ENCODE assay signal across 8 cellular contexts in genomic region chr1:45584351-45585109, GRCh38. TPM values are rescaled to one million over a fixed set of nuclear protein-coding genes. Genes with fewer than 3 reads are reported as not detected.
DNase-seq lines count a peak whose midpoint lies in the region; ATAC-seq, FAIRE-seq and TF ChIP-seq lines count a peak whose summit lies in the region.

No MANE protein-coding gene starts in this region.

- H4K8ac ChIP-seq in mesenchymal stem cell (ENCODE audit: low read length), result peak overlapping the region; percentile 87

- H3K27me3 ChIP-seq in BE2C, result no peaks in the 10 kb centered on the region
- no peaks in the 10 kb centered on the region for H3K27me3 ChIP-seq in mesenchymal stem cell (ENCODE audit: control insufficient read depth in 1 of 2, insufficient read depth in 1 of 2, low read length in 2 of 2)

- no peak overlapping the region for H2BK12ac ChIP-seq in mesenchymal stem cell (ENCODE audit: low read length in 2 of 2)

- TF ChIP-seq CTCF in BE2C (IDR thresholded peaks at IDR 0.05; ENCODE audit: low read depth, low read length), result no peak

- H3K14ac ChIP-seq in mesenchymal stem cell (ENCODE audit: low read length in 2 of 2), result peak overlapping the region in 1 of 2 experiments; percentile 86

- H2AK5ac ChIP-seq in mesenchymal stem cell (ENCODE audit: low read length, severe bottlenecking), result no peak overlapping the region

- H3K27ac ChIP-seq in mesenchymal stem cell (ENCODE audit: low read length, poor library complexity, severe bottlenecking), result peak overlapping the region; percentile 86

- no peak overlapping the region for H2BK120ac ChIP-seq in mesenchymal stem cell (ENCODE audit: low read depth, low read length)

- no peaks in the 10 kb centered on the region for H3K36me3 ChIP-seq in BE2C
- no peaks in the 10 kb centered on the region for H3K36me3 ChIP-seq in mesenchymal stem cell (ENCODE audit: control insufficient read depth in 1 of 2, insufficient read depth in 2 of 2, low read depth in 1 of 2, low read length in 2 of 2)

- DNase-seq in BE2C (peak; percentile 86), HTR-8/SVneo (ENCODE audit: insufficient read length, low spot score) (peak; percentile 81), mesenchymal stem cell (peak; percentile 92)
- peak; percentile 84 for DNase-seq in NK-92 treated with Interleukin-12 subunit alpha and Interleukin-12 subunit beta, amount 100 ng/mL, for 24 hours (lab: John Stamatoyannopoulos, UW)
- peak; percentile 70 for DNase-seq in activated CD8-positive, alpha-beta memory T cell treated with anti-CD3 and anti-CD28 coated beads for 4 hours (ENCODE audit: low read depth in 2 of 2)
- peak; percentile 81 to 85 (median 82) for DNase-seq in effector memory CD8-positive, alpha-beta T cell
- DNase-seq in stimulated activated CD8-positive, alpha-beta memory T cell treated with anti-CD3 and anti-CD28 coated beads, Interleukin-12 subunit alpha, Interleukin-12 subunit beta, amount 100 ng/mL, for 1 hour (ENCODE audit: low read depth), result peak; percentile 75

- H2BK15ac ChIP-seq in mesenchymal stem cell (ENCODE audit: low read depth, poor library complexity, severe bottlenecking), result no peak overlapping the region

- no peak overlapping the region for H2BK5ac ChIP-seq in mesenchymal stem cell (ENCODE audit: low read depth, low read length, poor library complexity, severe bottlenecking)

- peak overlapping the region; percentile 76 to 96 for H3K18ac ChIP-seq in mesenchymal stem cell (ENCODE audit: low read depth in 1 of 2, low read length in 2 of 2)

- H3K4me1 ChIP-seq in BE2C (no peaks in the 10 kb centered on the region), mesenchymal stem cell (ENCODE audit: control insufficient read depth, insufficient read depth, low read depth, low read length) (peaks cover 9% of the 10 kb centered on the region)

- no peak overlapping the region for H3K23ac ChIP-seq in mesenchymal stem cell (ENCODE audit: low read length in 2 of 2)

- WGBS in mesenchymal stem cell, result under 1% methylated on average over 39 of the region's 59 CpGs

- no peaks in the 10 kb centered on the region for H3K79me1 ChIP-seq in mesenchymal stem cell (replicated peaks; ENCODE audit: low read length, poor library complexity, severe bottlenecking)

- H3K4ac ChIP-seq in mesenchymal stem cell (ENCODE audit: low read depth in 1 of 2, low read length in 2 of 2), result no peak overlapping the region

- H3K4me3 ChIP-seq in BE2C (ENCODE audit: low read depth, low read length), result peak overlapping the region; percentile 95
- H3K4me3 ChIP-seq in mesenchymal stem cell (ENCODE audit: insufficient read depth in 1 of 2, low read depth in 1 of 2, low read length in 2 of 2), result peak overlapping the region; percentile 98 to 99

- no peak for FAIRE-seq in HTR-8/SVneo (lab: Jason Lieb, UNC)

- peaks cover 27 to 36% of the 10 kb centered on the region in 2 donors for H3K4me1 Mint-ChIP-seq in effector memory CD8-positive, alpha-beta T cell (ENCODE audit: low read depth in 2 of 2)

- H3K27ac Mint-ChIP-seq in effector memory CD8-positive, alpha-beta T cell, result peak overlapping the region; percentile 98

- H2AFZ ChIP-seq in mesenchymal stem cell (ENCODE audit: low read depth, low read length), result peak overlapping the region; percentile 98

- H3K27me3 Mint-ChIP-seq in effector memory CD8-positive, alpha-beta T cell, result no peaks in the 10 kb centered on the region

- peak overlapping the region; percentile 98 for H3K9ac ChIP-seq in mesenchymal stem cell (ENCODE audit: low read length)

- H3K36me3 Mint-ChIP-seq in effector memory CD8-positive, alpha-beta T cell (ENCODE audit: insufficient read depth), result peaks cover 48% of the 10 kb centered on the region

- peak; percentile 25 for ATAC-seq in GM19452 (IDR thresholded peaks at IDR 0.05; ENCODE audit: unreplicated experiment)
- ATAC-seq in effector memory CD8-positive, alpha-beta T cell (replicated peaks), result peak; percentile 63

- H3K4me2 ChIP-seq in mesenchymal stem cell (ENCODE audit: low read length, poor library complexity, severe bottlenecking), result peak overlapping the region; percentile 88

- H4K91ac ChIP-seq in mesenchymal stem cell (ENCODE audit: low read length), result no peak overlapping the region

- no peaks in the 10 kb centered on the region for H3K9me3 Mint-ChIP-seq in effector memory CD8-positive, alpha-beta T cell

- H3K9me3 ChIP-seq in BE2C (no peaks in the 10 kb centered on the region), mesenchymal stem cell (ENCODE audit: control insufficient read depth, low read length) (no peaks in the 10 kb centered on the region)

- peak overlapping the region; percentile 100 for H3K4me3 Mint-ChIP-seq in effector memory CD8-positive, alpha-beta T cell

RNA-seq across cellular contexts. Expression of gene NASP, which starts 0.7 kb away (rescaled TPM):
- polyA plus RNA-seq in BE2C (2012; ENCODE audit: insufficient read depth, insufficient read length, low read depth), result 36.6 TPM
- polyA plus RNA-seq in mesenchymal stem cell (2013, experiment 1 of 2), result 45.8 TPM
- polyA plus RNA-seq in mesenchymal stem cell (2013, experiment 2 of 2), result 43.1 TPM

RNA-seq across cellular contexts. Expression of gene AKR1A1, which starts 33.9 kb away (rescaled TPM):
- 183 TPM for polyA plus RNA-seq in BE2C (2012; ENCODE audit: insufficient read depth, insufficient read length, low read depth)
- polyA plus RNA-seq in mesenchymal stem cell (2013, experiment 1 of 2), result 163 TPM
- polyA plus RNA-seq in mesenchymal stem cell (2013, experiment 2 of 2), result 181 TPM

RNA-seq across cellular contexts. Expression of gene CCDC17, which starts 39.3 kb away (rescaled TPM):
- polyA plus RNA-seq in BE2C (2012; ENCODE audit: insufficient read depth, insufficient read length, low read depth), result 0.36 TPM
- polyA plus RNA-seq in mesenchymal stem cell (2013, experiment 1 of 2), result 0.28 TPM
- polyA plus RNA-seq in mesenchymal stem cell (2013, experiment 2 of 2), result 0.16 TPM

Comparison
In these comparisons a context has a peak if more than half of its experiments do, and no peak if none do; other contexts are left out.
1. Peak in every context shown above with its lines: DNase-seq, ATAC-seq, H3K4me3 ChIP-seq and H3K27ac ChIP-seq.